Comparison of ENCODE assay signal across 8 cellular contexts in the genomic region with DNA sequence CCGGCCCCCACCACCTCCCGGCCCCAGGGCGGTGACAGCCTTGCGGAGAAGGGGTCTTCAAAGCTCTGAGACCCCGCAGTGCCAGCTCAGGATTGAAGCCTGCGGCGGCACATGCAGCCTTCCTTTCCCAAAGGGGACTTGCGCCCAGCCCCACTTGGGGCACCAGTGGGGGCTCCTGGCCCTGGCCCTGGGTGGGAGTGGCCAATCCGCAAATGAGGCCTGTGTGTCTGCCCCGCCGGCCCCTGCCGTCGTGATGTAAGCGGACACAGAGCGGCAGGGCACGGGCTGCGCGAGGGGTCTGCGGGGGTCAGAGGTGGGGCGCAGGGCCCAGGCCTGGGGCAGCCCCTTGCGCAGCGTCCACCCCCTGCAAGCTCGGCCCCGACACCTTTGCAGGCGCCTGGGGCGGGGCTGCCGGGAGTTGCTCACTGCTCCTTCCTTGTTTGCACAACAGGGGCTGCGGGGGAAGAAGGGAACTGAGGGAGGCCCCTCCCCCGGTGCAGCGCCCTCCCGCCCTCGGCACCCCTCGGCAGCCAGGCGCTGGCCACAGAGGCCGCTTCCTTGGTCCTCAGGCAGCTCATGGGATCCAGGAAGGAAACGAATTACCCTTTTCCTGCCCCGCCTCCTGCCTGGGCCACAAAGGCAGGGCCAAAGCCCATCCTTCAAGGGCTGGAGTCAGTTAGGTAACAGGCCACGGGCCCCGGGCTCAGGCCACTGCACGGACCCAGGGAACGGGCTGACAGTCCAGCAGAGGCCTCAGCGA. TPM values are rescaled to one million over a fixed set of nuclear protein-coding genes. Genes with fewer than 3 reads are reported as not detected.
DNase-seq lines count a peak whose midpoint lies in the region; ATAC-seq and TF ChIP-seq lines count a peak whose summit lies in the region.

No MANE protein-coding gene starts in this region.

- peak; percentile 72 for DNase-seq in activated effector memory CD4-positive, alpha-beta T cell treated with anti-CD3 and anti-CD28 coated beads, Interleukin-2, amount 50 U/mL, for 16 hours
- no peak for DNase-seq in activated effector memory CD4-positive, alpha-beta T cell treated with Interleukin-2 at 50 U/mL for 16 hours
- DNase-seq in endothelial cell (ENCODE audit: low spot score) = peak; percentile 70
- DNase-seq in aorta = peak; percentile 90 to 91
- no peak for DNase-seq in superior temporal gyrus (ENCODE audit: extremely low spot score)

- peaks cover 3% of the 10 kb centered on the region for H3K27me3 Mint-ChIP-seq in endothelial cell (ENCODE audit: unreplicated experiment)

- H3K4me1 ChIP-seq in OCI-LY3 (ENCODE audit: low read length) (0 out of 2 replicates have a peak, but pooled peaks cover 3% of the 10 kb centered on the region), mononuclear cell (ENCODE audit: insufficient read depth, low read length) (peaks cover 91% of the 10 kb centered on the region), aorta (ENCODE audit: control insufficient read depth in 1 of 2, insufficient read depth in 2 of 2, low read length in 2 of 2) (no peaks in the 10 kb centered on the region)

- H3K9me3 Mint-ChIP-seq in endothelial cell (ENCODE audit: unreplicated experiment) = no peaks in the 10 kb centered on the region

- H3K4me3 ChIP-seq in OCI-LY3 (ENCODE audit: low read length) (peak overlapping the region; percentile 47), mononuclear cell (ENCODE audit: low read length) (peak overlapping the region; percentile 68), aorta (ENCODE audit: low read length in 2 of 2) (peak overlapping the region; percentile 8 to 51)

- TF ChIP-seq CTCF in OCI-LY3 (IDR thresholded peaks at IDR 0.05; ENCODE audit: low read depth, low read length) (no peak), endothelial cell (IDR thresholded peaks at IDR 0.05; ENCODE audit: unreplicated experiment) (no peak)

- peak; percentile 23 for ATAC-seq in aorta (ENCODE audit: low FRiP score)
- ATAC-seq in HG03378 (IDR thresholded peaks at IDR 0.05; ENCODE audit: unreplicated experiment) = no peak

- H3K9me3 ChIP-seq in OCI-LY3 (ENCODE audit: insufficient read depth, low read length) (no peaks in the 10 kb centered on the region), mononuclear cell (ENCODE audit: low read depth, low read length) (no peaks in the 10 kb centered on the region), aorta (ENCODE audit: control insufficient read depth, low read length) (no peaks in the 10 kb centered on the region)

- H3K79me2 ChIP-seq in OCI-LY3 (ENCODE audit: low read length) = no peaks in the 10 kb centered on the region

- peaks cover 5% of the 10 kb centered on the region for H3K4me1 Mint-ChIP-seq in endothelial cell (ENCODE audit: unreplicated experiment)

- H3K27me3 ChIP-seq in OCI-LY3 (ENCODE audit: low read depth, low read length) (peaks cover 19% of the 10 kb centered on the region), mononuclear cell (ENCODE audit: insufficient read depth, low read length) (no peaks in the 10 kb centered on the region), aorta (ENCODE audit: control insufficient read depth in 1 of 2, insufficient read depth in 2 of 2, low read length in 1 of 2) (peaks cover 0 to 3% of the 10 kb centered on the region in 2 donors)

- H2AFZ ChIP-seq in OCI-LY3 (ENCODE audit: low read depth, low read length) = no peak overlapping the region; the same call in 1 of the 2 replicates

- no peaks in the 10 kb centered on the region for H3K36me3 Mint-ChIP-seq in endothelial cell (ENCODE audit: low read depth, unreplicated experiment)

- intact Hi-C loops in aorta (cut with DNase I) = no loop called here

- no peaks in the 10 kb centered on the region for H3K36me3 ChIP-seq in OCI-LY3 (replicated peaks; ENCODE audit: low read depth, low read length)
- no peaks in the 10 kb centered on the region for H3K36me3 ChIP-seq in aorta (ENCODE audit: control insufficient read depth in 1 of 2, insufficient read depth in 2 of 2, low read length in 1 of 2)

- H3K4me2 ChIP-seq in OCI-LY3 (ENCODE audit: low read length) = peak overlapping the region; percentile 41

- H3K4me3 Mint-ChIP-seq in endothelial cell (ENCODE audit: unreplicated experiment) = no peak overlapping the region

- no peaks in the 10 kb centered on the region for H4K20me1 ChIP-seq in OCI-LY3 (ENCODE audit: insufficient read depth, low read length)

- no peak overlapping the region for H3K27ac Mint-ChIP-seq in endothelial cell (ENCODE audit: unreplicated experiment)

- 23 to 28% methylated on average over 32 to 42 of the region's 42 CpGs for WGBS in aorta, 2 donors

- H3K27ac ChIP-seq in OCI-LY3 (ENCODE audit: low read length) (no peak overlapping the region), aorta (ENCODE audit: low read depth in 1 of 2, low read length in 2 of 2) (peak overlapping the region in 1 of 2 donors; percentile 59)

- H3K9ac ChIP-seq in OCI-LY3 (ENCODE audit: low read length) = no peak overlapping the region

RNA-seq across cellular contexts. Expression of a gene that starts 2.9 kb away (rescaled TPM):
- total RNA-seq in endothelial cell (ENCODE audit: unreplicated experiment) (76.2 TPM), mononuclear cell (105 TPM), aorta (10 to 100 TPM; 55.6 to 96.9 TPM)
- polyA plus RNA-seq in aorta = 10 to 100 TPM in 1 of 2 donors, 1 to 10 TPM in 1; 7.6 to 20.3 TPM

RNA-seq across cellular contexts. Expression of a gene that starts 19.1 kb away (rescaled TPM):
- total RNA-seq in endothelial cell (ENCODE audit: unreplicated experiment) (37.2 TPM), mononuclear cell (36.6 TPM), aorta (10 to 100 TPM; 31.2 to 53.4 TPM)
- 100 to 1,000 TPM in 1 of 2 donors, 10 to 100 TPM in 1; 17.8 to 145 TPM for polyA plus RNA-seq in aorta

RNA-seq across cellular contexts. Expression of a gene that starts 41.8 kb away (rescaled TPM):
- total RNA-seq in endothelial cell (ENCODE audit: unreplicated experiment) (149 TPM), mononuclear cell (89.3 TPM), aorta (100 to 1,000 TPM; 130 to 153 TPM)
- 10 to 100 TPM; 39.9 to 73.4 TPM for polyA plus RNA-seq in aorta

Comparison
In these comparisons a context has a peak if more than half of its experiments do, and no peak if none do; other contexts are left out.
1. DNase-seq: peak in activated effector memory CD4-positive, alpha-beta T cell treated with anti-CD3 and anti-CD28 coated beads, Interleukin-2, amount 50 U/mL, for 16 hours (single experiment), endothelial cell (single experiment) and aorta (2 of 2); none in activated effector memory CD4-positive, alpha-beta T cell treated with Interleukin-2 at 50 U/mL for 16 hours (single experiment) and superior temporal gyrus (single experiment).
2. Peak in every context shown above with its lines, with median percentiles within 50 percentile points of each other: H3K4me3 ChIP-seq.